In genomic region chr6:110355727-110356126, GRCh38 we compare ENCODE assay signal across 19 cellular contexts. TPM values are rescaled to one million over a fixed set of nuclear protein-coding genes. Genes with fewer than 3 reads are reported as not detected.
A peak's percentile ranks its signal among the peaks of the same experiment; 100 is the strongest.
DNase-seq lines count a peak whose midpoint lies in the region; ATAC-seq and TF ChIP-seq lines count a peak whose summit lies in the region.
"Had no signal": no experiment of that assay in that cellular context is flagged by ENCODE, and none has a peak within 500 bp of the region (broad histone marks: within the 10 kb centered on the region; RNA-seq: fewer than 3 reads in every experiment).

No MANE protein-coding gene starts in this region.

- H2BK5ac ChIP-seq in mesendoderm (ENCODE audit: low read length), result no peak overlapping the region

- H3K27ac ChIP-seq in HEK293 (ENCODE audit: extremely low read depth, low read depth, low read length) (no peak overlapping the region), angular gyrus (ENCODE audit: low read depth, low read length) (peak overlapping the region; percentile 12), mesendoderm (ENCODE audit: low read depth, low read length) (no peak overlapping the region)
- H3K27ac ChIP-seq: BLaER1, gastrocnemius medialis, WERI-Rb-1 had no signal

- H3K9ac ChIP-seq in mesendoderm (ENCODE audit: low read length), result no peak overlapping the region
- H3K9ac ChIP-seq: BLaER1 had no signal

- no peak overlapping the region for H3K23ac ChIP-seq in mesendoderm (ENCODE audit: low read length)

- H3K79me1 ChIP-seq in mesendoderm (ENCODE audit: low read length), result no peaks in the 10 kb centered on the region

- POLR2A ChIA-PET in HEK293 (lab: Yijun Ruan, JAX), result no interaction called here

- intact Hi-C loops in sciatic nerve (cut with DNase I), result no loop called here

- no peak overlapping the region for H3K4me2 ChIP-seq in mesendoderm (ENCODE audit: low read length)
- H3K4me2 ChIP-seq: BLaER1 had no signal

- H2AK5ac ChIP-seq in mesendoderm (ENCODE audit: low read length), result no peak overlapping the region

- no peak for TF ChIP-seq CTCF in HEK293 (tag by site-specific recombination; IDR thresholded peaks at IDR 0.05)

- H2BK15ac ChIP-seq in mesendoderm (replicated peaks; ENCODE audit: low read depth), result no peak overlapping the region

- no peak overlapping the region for H2BK120ac ChIP-seq in mesendoderm (ENCODE audit: low read depth, low read length)

- H3K4me3 ChIP-seq in HEK293 (ENCODE audit: low read depth, low read length) (no peak overlapping the region), mesendoderm (ENCODE audit: low read length) (no peak overlapping the region)
- H3K4me3 ChIP-seq: BLaER1, gastrocnemius medialis had no signal

- no peaks in the 10 kb centered on the region for H3K36me3 ChIP-seq in HEK293 (ENCODE audit: control insufficient read depth in 2 of 2, insufficient read depth in 1 of 2, low read length in 2 of 2)
- H3K36me3 ChIP-seq in mesendoderm (ENCODE audit: control insufficient read depth, insufficient read depth, low read length), result no peaks in the 10 kb centered on the region
- H3K36me3 ChIP-seq: BLaER1, gastrocnemius medialis, WERI-Rb-1 had no signal

- no peaks in the 10 kb centered on the region; the same call in 1 of the 2 replicates for H3K4me1 ChIP-seq in HEK293 (ENCODE audit: control insufficient read depth, insufficient read depth, low read length)
- H3K4me1 ChIP-seq in mesendoderm (ENCODE audit: control insufficient read depth, low read depth, low read length), result peaks cover 15% of the 10 kb centered on the region
- H3K4me1 ChIP-seq: gastrocnemius medialis had no signal

- CTCF ChIA-PET in HEK293 (lab: Yijun Ruan, JAX), result interaction anchor here (1.4 to 5.2 kb wide), 2 partner anchors 14 to 41 kb away, joined by 3 to 23 read pairs; no protein-coding TSS in a partner anchor

- H3K79me2 ChIP-seq in mesendoderm (ENCODE audit: control insufficient read depth, insufficient read depth, low read length), result no peaks in the 10 kb centered on the region

- no peaks in the 10 kb centered on the region for H3K9me3 ChIP-seq in HEK293 (ENCODE audit: control insufficient read depth, insufficient read depth, low read depth, low read length)
- H3K9me3 ChIP-seq: gastrocnemius medialis had no signal

- ATAC-seq in sciatic nerve (no peak), HG03342 (IDR thresholded peaks at IDR 0.05; ENCODE audit: unreplicated experiment) (no peak)
- ATAC-seq: gastrocnemius medialis; stimulated activated memory B cell treated with anti-CD40 and anti-IgM and Interleukin-4, amounts not matched to agents 10 μg/mL and 1 μg/mL and 100 μg/mL, for 72 hours had no signal

- H3K4ac ChIP-seq in mesendoderm (ENCODE audit: low read depth, low read length), result no peak overlapping the region

- no peak overlapping the region for H4K5ac ChIP-seq in mesendoderm (ENCODE audit: low read length)

- no peak overlapping the region for H4K8ac ChIP-seq in mesendoderm (ENCODE audit: low read depth, low read length)

- H3K56ac ChIP-seq in mesendoderm (ENCODE audit: low read length), result no peak overlapping the region

- WGBS in mesendoderm (ENCODE audit: extremely low coverage, insufficient coverage, low lambda C conversion rate), result no CpG with 5 or more reads among the region's 2 CpGs

- no peak overlapping the region for H3K18ac ChIP-seq in mesendoderm (ENCODE audit: low read length)

- peaks cover 5% of the 10 kb centered on the region for H3K27me3 ChIP-seq in mesendoderm (ENCODE audit: insufficient read depth, low read length, poor library complexity)

- DNase-seq in mesendoderm (peak; percentile 65), superior temporal gyrus (ENCODE audit: extremely low spot score) (peak; percentile 47), NCI-H345 (lab: John Stamatoyannopoulos, UW) (no peak), sciatic nerve (ENCODE audit: low spot score) (no peak), HUDEP-2 (lab: John Stamatoyannopoulos, UW; ENCODE audit: unreplicated experiment in 76 of 76) (no peak)
- DNase-seq: activated CD8-positive, alpha-beta memory T cell treated with anti-CD3 and anti-CD28 coated beads for 24 hours; DMS79; gastrocnemius medialis; islet precursor cell; mesenchymal stem cell; NCI-H2029 treated with DMSO at 0.1 percent for 48 hours; NK-92 treated with Interleukin-12 subunit alpha and Interleukin-12 subunit beta, amount 100 ng/mL, for 24 hours; WERI-Rb-1 had no signal

TF ChIP-seq in HEK293, 187 proteins besides CTCF, POLR2A, EP300 and RAD21:
- TF ChIP-seq EGR2 (tag by site-specific recombination; IDR thresholded peaks at IDR 0.05; ENCODE audit: low read depth) (peak; percentile 56; the same call in 1 of the 2 replicates), ZNF571 (tag by site-specific recombination; IDR thresholded peaks at IDR 0.05) (no peak), ZFHX2 (tag by site-specific recombination; conservative IDR thresholded peaks at IDR 0.05) (peak; percentile 45)

RNA-seq across cellular contexts. Expression of gene METTL24, which starts 2.4 kb away (rescaled TPM):
- polyA plus RNA-seq in mesendoderm (2013, experiment 1 of 2), result 0.11 TPM
- polyA plus RNA-seq in mesendoderm (2013, experiment 2 of 2), result 0.04 TPM
- total RNA-seq in sciatic nerve, result 2.7 TPM
- total RNA-seq: gastrocnemius medialis had no signal

RNA-seq across cellular contexts. Expression of gene DDO, which starts 59.6 kb away (rescaled TPM):
- not detected for polyA plus RNA-seq in mesendoderm (2013, experiment 1 of 2)
- not detected for polyA plus RNA-seq in mesendoderm (2013, experiment 2 of 2)
- 1.3 TPM for total RNA-seq in sciatic nerve
- total RNA-seq: chondrocyte had no signal

Comparison
In these comparisons a context has a peak if more than half of its experiments do, and no peak if none do; other contexts are left out.
1. DNase-seq: peak in mesendoderm (single experiment) and superior temporal gyrus (single experiment); none in NCI-H345 (single experiment), sciatic nerve (single experiment) and HUDEP-2 (0 of 76).